ENCODE assay signal across 10 cellular contexts in the genomic region with DNA sequence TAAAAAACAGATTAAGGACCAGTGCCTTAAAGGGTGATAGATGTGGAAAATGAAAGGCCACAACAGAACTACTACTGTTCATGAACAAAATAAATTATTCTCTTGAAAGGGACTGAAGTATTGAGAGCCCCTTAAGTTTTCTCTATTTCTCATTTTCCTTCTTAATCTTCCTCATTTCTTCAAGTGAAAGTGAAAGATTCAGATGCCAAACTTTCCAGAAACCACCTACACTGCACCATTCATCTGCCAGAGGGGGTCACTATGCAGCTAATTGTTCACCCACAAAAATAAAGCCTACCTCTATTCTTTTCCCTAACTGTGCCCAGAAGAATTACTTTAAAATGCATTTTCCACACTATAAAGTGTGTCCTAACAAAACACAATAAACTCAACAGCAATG.
DNase-seq lines count a peak whose midpoint lies in the region; ATAC-seq and TF ChIP-seq lines count a peak whose summit lies in the region.
"Had no signal": no experiment of that assay in that cellular context is flagged by ENCODE, and none has a peak within 500 bp of the region (broad histone marks: within the 10 kb centered on the region; RNA-seq: fewer than 3 reads in every experiment).

No MANE protein-coding gene starts in this region.

- ATAC-seq in GM21529 (IDR thresholded peaks at IDR 0.05; ENCODE audit: unreplicated experiment) (peak; percentile 79), PC-3 (peak; percentile 35; the same call in 1 of the 2 replicates)

- no peak overlapping the region for H2AFZ ChIP-seq in PC-3 (ENCODE audit: low read length)

- no TSS peak for BruUV-seq in PC-3 (replicated peaks; lab: Mats Ljungman, UMichigan)

- no peak overlapping the region for H3K27ac Mint-ChIP-seq in activated T-cell treated with anti-CD3 and anti-CD28 coated beads, Interleukin-2, amount 50 U/mL, for 24 hours

- no peak overlapping the region for H3K4me2 ChIP-seq in PC-3 (ENCODE audit: low read length)

- no peaks in the 10 kb centered on the region for H3K4me1 ChIP-seq in PC-3 (ENCODE audit: insufficient read depth, low read length)
- H3K4me1 ChIP-seq: esophagus muscularis mucosa had no signal

- no peaks in the 10 kb centered on the region for H3K9me3 ChIP-seq in PC-3 (ENCODE audit: low read length)
- H3K9me3 ChIP-seq: esophagus muscularis mucosa had no signal

- H3F3A ChIP-seq in PC-3 (ENCODE audit: low read length, unreplicated experiment): no peaks in the 10 kb centered on the region

- no peak overlapping the region for H3K27ac ChIP-seq in PC-3 (ENCODE audit: low read length)
- H3K27ac ChIP-seq: esophagus muscularis mucosa, VCaP had no signal

- no peaks in the 10 kb centered on the region for H3K9me2 ChIP-seq in PC-3 (replicated peaks; ENCODE audit: low read length)

- H3K27me3 ChIP-seq in PC-3 (ENCODE audit: low read length): no peaks in the 10 kb centered on the region
- H3K27me3 ChIP-seq: esophagus muscularis mucosa had no signal

- H3K36me3 Mint-ChIP-seq in activated T-cell treated with anti-CD3 and anti-CD28 coated beads, Interleukin-2, amount 50 U/mL, for 24 hours (ENCODE audit: low read depth): no peaks in the 10 kb centered on the region

- intact Hi-C loops in PC-3 (cut with micrococcal nuclease): no loop called here

- H3K9me3 Mint-ChIP-seq in activated T-cell treated with anti-CD3 and anti-CD28 coated beads, Interleukin-2, amount 50 U/mL, for 24 hours: no peaks in the 10 kb centered on the region

- H3K36me3 ChIP-seq in PC-3 (ENCODE audit: low read depth, low read length): no peaks in the 10 kb centered on the region
- H3K36me3 ChIP-seq: esophagus muscularis mucosa had no signal

- H3K27me3 Mint-ChIP-seq in activated T-cell treated with anti-CD3 and anti-CD28 coated beads, Interleukin-2, amount 50 U/mL, for 24 hours: no peaks in the 10 kb centered on the region

- H3K4me3 ChIP-seq in GM12865 (ENCODE audit: low read depth, low read length) (no peak overlapping the region), PC-3 (ENCODE audit: low read length) (no peak overlapping the region)
- H3K4me3 ChIP-seq: esophagus muscularis mucosa had no signal

- TF ChIP-seq CTCF in GM12865 (IDR thresholded peaks at IDR 0.05; ENCODE audit: insufficient read depth, low read depth, low read length, missing control alignments): peak; percentile 16
- TF ChIP-seq CTCF in PC-3 (conservative IDR thresholded peaks at IDR 0.05; ENCODE audit: low read depth, low read length): peak; percentile 35; the same call in 1 of the 2 replicates

- H3K9ac ChIP-seq in PC-3 (ENCODE audit: low read length): no peak overlapping the region

- no peaks in the 10 kb centered on the region for H3K79me2 ChIP-seq in PC-3 (ENCODE audit: low read length)

- no peaks in the 10 kb centered on the region for H4K20me1 ChIP-seq in PC-3 (ENCODE audit: low read length)

- H3K4me1 Mint-ChIP-seq in activated T-cell treated with anti-CD3 and anti-CD28 coated beads, Interleukin-2, amount 50 U/mL, for 24 hours (ENCODE audit: low read depth): peaks cover 3% of the 10 kb centered on the region

- CTCF ChIA-PET in PC-3 (lab: Charles Lee): no interaction called here

- no peak overlapping the region for H3K4me3 Mint-ChIP-seq in activated T-cell treated with anti-CD3 and anti-CD28 coated beads, Interleukin-2, amount 50 U/mL, for 24 hours

- DNase-seq in GM12865 (ENCODE audit: low read depth) (peak; percentile 30), PC-3 (no peak), iris pigment epithelial cell (ENCODE audit: low read depth) (peak; percentile 8), NAMALWA (ENCODE audit: low spot score) (no peak), NCI-H1417 (lab: John Stamatoyannopoulos, UW) (no peak), NCI-H510A (lab: John Stamatoyannopoulos, UW) (no peak)
- no peak for DNase-seq in activated T-cell treated with anti-CD3 and anti-CD28 coated beads, Interleukin-2, amount 50 U/mL, for 24 hours

- POLR2A ChIA-PET in PC-3 (lab: Charles Lee; ENCODE audit: unreplicated experiment): no interaction called here

Comparison
In these comparisons a context has a peak if more than half of its experiments do, and no peak if none do; other contexts are left out.
1. DNase-seq: peak in GM12865 (single experiment) and iris pigment epithelial cell (single experiment); none in PC-3 (single experiment), activated T-cell treated with anti-CD3 and anti-CD28 coated beads, Interleukin-2, amount 50 U/mL, for 24 hours (single experiment), NAMALWA (single experiment), NCI-H1417 (0 of 3) and NCI-H510A (single experiment).